In the genomic region with DNA sequence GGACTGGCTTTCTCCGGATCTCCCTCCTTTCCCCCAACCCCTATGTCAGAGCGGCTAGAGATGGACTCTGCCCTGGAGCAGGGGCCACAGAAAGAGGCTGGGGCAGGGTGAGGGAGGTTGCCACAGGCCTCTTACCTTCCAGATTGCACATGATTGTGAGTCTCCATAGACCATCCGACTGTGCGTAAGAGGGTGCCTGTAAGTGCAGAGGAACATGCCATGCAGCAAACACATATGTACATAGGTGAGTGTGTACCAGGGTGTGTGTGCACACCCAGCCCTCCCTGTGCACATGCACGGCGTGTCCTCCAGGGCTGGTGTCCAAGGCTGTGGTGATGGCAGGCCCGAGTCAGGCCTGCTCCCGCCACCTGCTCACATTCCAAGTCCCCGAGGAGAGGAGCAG, we compare ENCODE assay signal across 1 cellular context.
TF ChIP-seq lines count a peak whose summit lies in the region.

No MANE protein-coding gene starts in this region.

TF ChIP-seq in HepG2, 621 proteins besides CTCF, POLR2A, EP300 and RAD21 (continued from another document and continues in another):
- TF ChIP-seq, protein P1, sequence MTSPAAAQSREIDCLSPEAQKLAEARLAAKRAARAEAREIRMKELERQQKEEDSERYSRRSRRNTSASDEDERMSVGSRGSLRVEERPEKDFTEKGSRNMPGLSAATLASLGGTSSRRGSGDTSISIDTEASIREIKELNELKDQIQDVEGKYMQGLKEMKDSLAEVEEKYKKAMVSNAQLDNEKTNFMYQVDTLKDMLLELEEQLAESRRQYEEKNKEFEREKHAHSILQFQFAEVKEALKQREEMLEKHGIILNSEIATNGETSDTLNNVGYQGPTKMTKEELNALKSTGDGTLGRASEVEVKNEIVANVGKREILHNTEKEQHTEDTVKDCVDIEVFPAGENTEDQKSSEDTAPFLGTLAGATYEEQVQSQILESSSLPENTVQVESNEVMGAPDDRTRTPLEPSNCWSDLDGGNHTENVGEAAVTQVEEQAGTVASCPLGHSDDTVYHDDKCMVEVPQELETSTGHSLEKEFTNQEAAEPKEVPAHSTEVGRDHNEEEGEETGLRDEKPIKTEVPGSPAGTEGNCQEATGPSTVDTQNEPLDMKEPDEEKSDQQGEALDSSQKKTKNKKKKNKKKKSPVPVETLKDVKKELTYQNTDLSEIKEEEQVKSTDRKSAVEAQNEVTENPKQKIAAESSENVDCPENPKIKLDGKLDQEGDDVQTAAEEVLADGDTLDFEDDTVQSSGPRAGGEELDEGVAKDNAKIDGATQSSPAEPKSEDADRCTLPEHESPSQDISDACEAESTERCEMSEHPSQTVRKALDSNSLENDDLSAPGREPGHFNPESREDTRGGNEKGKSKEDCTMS (CRISPR knock-in tag; conservative IDR thresholded peaks at IDR 0.05) = no peak
- TF ChIP-seq DNMT1 (CRISPR knock-in tag; IDR thresholded peaks at IDR 0.05) = no peak
- TF ChIP-seq HNRNPUL1 (IDR thresholded peaks at IDR 0.05; ENCODE audit: low read depth, low read length) = no peak
- TF ChIP-seq, protein P2, sequence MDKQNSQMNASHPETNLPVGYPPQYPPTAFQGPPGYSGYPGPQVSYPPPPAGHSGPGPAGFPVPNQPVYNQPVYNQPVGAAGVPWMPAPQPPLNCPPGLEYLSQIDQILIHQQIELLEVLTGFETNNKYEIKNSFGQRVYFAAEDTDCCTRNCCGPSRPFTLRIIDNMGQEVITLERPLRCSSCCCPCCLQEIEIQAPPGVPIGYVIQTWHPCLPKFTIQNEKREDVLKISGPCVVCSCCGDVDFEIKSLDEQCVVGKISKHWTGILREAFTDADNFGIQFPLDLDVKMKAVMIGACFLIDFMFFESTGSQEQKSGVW (CRISPR knock-in tag; IDR thresholded peaks at IDR 0.05; ENCODE audit: borderline replicate concordance) = no peak
- no peak for TF ChIP-seq ZNF607 (CRISPR knock-in tag; IDR thresholded peaks at IDR 0.05; ENCODE audit: borderline replicate concordance)
- TF ChIP-seq, protein P3, sequence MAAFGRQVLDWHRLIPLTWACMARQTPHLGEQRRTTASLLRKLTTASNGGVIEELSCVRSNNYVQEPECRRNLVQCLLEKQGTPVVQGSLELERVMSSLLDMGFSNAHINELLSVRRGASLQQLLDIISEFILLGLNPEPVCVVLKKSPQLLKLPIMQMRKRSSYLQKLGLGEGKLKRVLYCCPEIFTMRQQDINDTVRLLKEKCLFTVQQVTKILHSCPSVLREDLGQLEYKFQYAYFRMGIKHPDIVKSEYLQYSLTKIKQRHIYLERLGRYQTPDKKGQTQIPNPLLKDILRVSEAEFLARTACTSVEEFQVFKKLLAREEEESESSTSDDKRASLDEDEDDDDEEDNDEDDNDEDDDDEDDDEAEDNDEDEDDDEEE (CRISPR knock-in tag; IDR thresholded peaks at IDR 0.05) = 0 out of 2 replicates have a peak, but pooled peaks have one; percentile 27
- TF ChIP-seq, protein P4, sequence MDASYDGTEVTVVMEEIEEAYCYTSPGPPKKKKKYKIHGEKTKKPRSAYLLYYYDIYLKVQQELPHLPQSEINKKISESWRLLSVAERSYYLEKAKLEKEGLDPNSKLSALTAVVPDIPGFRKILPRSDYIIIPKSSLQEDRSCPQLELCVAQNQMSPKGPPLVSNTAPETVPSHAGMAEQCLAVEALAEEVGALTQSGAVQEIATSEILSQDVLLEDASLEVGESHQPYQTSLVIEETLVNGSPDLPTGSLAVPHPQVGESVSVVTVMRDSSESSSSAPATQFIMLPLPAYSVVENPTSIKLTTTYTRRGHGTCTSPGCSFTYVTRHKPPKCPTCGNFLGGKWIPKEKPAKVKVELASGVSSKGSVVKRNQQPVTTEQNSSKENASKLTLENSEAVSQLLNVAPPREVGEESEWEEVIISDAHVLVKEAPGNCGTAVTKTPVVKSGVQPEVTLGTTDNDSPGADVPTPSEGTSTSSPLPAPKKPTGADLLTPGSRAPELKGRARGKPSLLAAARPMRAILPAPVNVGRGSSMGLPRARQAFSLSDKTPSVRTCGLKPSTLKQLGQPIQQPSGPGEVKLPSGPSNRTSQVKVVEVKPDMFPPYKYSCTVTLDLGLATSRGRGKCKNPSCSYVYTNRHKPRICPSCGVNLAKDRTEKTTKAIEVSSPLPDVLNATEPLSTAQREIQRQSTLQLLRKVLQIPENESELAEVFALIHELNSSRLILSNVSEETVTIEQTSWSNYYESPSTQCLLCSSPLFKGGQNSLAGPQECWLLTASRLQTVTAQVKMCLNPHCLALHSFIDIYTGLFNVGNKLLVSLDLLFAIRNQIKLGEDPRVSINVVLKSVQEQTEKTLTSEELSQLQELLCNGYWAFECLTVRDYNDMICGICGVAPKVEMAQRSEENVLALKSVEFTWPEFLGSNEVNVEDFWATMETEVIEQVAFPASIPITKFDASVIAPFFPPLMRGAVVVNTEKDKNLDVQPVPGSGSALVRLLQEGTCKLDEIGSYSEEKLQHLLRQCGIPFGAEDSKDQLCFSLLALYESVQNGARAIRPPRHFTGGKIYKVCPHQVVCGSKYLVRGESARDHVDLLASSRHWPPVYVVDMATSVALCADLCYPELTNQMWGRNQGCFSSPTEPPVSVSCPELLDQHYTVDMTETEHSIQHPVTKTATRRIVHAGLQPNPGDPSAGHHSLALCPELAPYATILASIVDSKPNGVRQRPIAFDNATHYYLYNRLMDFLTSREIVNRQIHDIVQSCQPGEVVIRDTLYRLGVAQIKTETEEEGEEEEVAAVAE (CRISPR knock-in tag; IDR thresholded peaks at IDR 0.05; ENCODE audit: borderline replicate concordance) = no peak
- no peak for TF ChIP-seq ATF1 (CRISPR knock-in tag; IDR thresholded peaks at IDR 0.05)
- TF ChIP-seq TP53 (CRISPR knock-in tag; conservative IDR thresholded peaks at IDR 0.05) = no peak
- TF ChIP-seq ATF7-NPFF (CRISPR knock-in tag; IDR thresholded peaks at IDR 0.05; ENCODE audit: low read depth) = no peak
- no peak; the same call in 1 of the 2 replicates for TF ChIP-seq ZNF614 (CRISPR knock-in tag; IDR thresholded peaks at IDR 0.05; ENCODE audit: borderline replicate concordance)
- peak; percentile 52; the same call in 1 of the 2 replicates for TF ChIP-seq ZMYM4 (CRISPR knock-in tag; IDR thresholded peaks at IDR 0.05)
- TF ChIP-seq ARID2 (CRISPR knock-in tag; IDR thresholded peaks at IDR 0.05; ENCODE audit: borderline replicate concordance) = no peak
- no peak for TF ChIP-seq ZNF282 (IDR thresholded peaks at IDR 0.05; ENCODE audit: partially characterized antibody)
- no peak for TF ChIP-seq ZNF878 (CRISPR knock-in tag; IDR thresholded peaks at IDR 0.05)
- no peak for TF ChIP-seq SNAPC2 (CRISPR knock-in tag; IDR thresholded peaks at IDR 0.05)
- no peak for TF ChIP-seq SETDB1 (CRISPR knock-in tag; IDR thresholded peaks at IDR 0.05; ENCODE audit: borderline replicate concordance)
- peak; percentile 67 for TF ChIP-seq KAT8 (CRISPR knock-in tag; IDR thresholded peaks at IDR 0.05)
- TF ChIP-seq, protein P5, sequence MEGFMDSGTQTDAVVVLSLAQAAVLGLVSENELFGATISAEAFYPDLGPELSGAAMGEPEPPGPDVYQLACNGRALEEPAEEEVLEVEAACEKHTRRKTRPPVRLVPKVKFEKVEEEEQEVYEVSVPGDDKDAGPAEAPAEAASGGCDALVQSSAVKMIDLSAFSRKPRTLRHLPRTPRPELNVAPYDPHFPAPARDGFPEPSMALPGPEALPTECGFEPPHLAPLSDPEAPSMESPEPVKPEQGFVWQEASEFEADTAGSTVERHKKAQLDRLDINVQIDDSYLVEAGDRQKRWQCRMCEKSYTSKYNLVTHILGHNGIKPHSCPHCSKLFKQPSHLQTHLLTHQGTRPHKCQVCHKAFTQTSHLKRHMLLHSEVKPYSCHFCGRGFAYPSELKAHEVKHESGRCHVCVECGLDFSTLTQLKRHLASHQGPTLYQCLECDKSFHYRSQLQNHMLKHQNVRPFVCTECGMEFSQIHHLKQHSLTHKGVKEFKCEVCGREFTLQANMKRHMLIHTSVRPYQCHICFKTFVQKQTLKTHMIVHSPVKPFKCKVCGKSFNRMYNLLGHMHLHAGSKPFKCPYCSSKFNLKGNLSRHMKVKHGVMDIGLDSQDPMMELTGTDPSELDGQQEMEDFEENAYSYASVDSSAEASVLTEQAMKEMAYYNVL (CRISPR knock-in tag; IDR thresholded peaks at IDR 0.05; ENCODE audit: borderline replicate concordance) = peak; percentile 18; the same call in 1 of the 2 replicates
- TF ChIP-seq, protein P6, sequence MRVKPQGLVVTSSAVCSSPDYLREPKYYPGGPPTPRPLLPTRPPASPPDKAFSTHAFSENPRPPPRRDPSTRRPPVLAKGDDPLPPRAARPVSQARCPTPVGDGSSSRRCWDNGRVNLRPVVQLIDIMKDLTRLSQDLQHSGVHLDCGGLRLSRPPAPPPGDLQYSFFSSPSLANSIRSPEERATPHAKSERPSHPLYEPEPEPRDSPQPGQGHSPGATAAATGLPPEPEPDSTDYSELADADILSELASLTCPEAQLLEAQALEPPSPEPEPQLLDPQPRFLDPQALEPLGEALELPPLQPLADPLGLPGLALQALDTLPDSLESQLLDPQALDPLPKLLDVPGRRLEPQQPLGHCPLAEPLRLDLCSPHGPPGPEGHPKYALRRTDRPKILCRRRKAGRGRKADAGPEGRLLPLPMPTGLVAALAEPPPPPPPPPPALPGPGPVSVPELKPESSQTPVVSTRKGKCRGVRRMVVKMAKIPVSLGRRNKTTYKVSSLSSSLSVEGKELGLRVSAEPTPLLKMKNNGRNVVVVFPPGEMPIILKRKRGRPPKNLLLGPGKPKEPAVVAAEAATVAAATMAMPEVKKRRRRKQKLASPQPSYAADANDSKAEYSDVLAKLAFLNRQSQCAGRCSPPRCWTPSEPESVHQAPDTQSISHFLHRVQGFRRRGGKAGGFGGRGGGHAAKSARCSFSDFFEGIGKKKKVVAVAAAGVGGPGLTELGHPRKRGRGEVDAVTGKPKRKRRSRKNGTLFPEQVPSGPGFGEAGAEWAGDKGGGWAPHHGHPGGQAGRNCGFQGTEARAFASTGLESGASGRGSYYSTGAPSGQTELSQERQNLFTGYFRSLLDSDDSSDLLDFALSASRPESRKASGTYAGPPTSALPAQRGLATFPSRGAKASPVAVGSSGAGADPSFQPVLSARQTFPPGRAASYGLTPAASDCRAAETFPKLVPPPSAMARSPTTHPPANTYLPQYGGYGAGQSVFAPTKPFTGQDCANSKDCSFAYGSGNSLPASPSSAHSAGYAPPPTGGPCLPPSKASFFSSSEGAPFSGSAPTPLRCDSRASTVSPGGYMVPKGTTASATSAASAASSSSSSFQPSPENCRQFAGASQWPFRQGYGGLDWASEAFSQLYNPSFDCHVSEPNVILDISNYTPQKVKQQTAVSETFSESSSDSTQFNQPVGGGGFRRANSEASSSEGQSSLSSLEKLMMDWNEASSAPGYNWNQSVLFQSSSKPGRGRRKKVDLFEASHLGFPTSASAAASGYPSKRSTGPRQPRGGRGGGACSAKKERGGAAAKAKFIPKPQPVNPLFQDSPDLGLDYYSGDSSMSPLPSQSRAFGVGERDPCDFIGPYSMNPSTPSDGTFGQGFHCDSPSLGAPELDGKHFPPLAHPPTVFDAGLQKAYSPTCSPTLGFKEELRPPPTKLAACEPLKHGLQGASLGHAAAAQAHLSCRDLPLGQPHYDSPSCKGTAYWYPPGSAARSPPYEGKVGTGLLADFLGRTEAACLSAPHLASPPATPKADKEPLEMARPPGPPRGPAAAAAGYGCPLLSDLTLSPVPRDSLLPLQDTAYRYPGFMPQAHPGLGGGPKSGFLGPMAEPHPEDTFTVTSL (CRISPR knock-in tag; IDR thresholded peaks at IDR 0.05; ENCODE audit: borderline replicate concordance) = no peak
- TF ChIP-seq, protein P7, sequence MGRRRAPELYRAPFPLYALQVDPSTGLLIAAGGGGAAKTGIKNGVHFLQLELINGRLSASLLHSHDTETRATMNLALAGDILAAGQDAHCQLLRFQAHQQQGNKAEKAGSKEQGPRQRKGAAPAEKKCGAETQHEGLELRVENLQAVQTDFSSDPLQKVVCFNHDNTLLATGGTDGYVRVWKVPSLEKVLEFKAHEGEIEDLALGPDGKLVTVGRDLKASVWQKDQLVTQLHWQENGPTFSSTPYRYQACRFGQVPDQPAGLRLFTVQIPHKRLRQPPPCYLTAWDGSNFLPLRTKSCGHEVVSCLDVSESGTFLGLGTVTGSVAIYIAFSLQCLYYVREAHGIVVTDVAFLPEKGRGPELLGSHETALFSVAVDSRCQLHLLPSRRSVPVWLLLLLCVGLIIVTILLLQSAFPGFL (CRISPR knock-in tag; IDR thresholded peaks at IDR 0.05) = 0 out of 2 replicates have a peak, but pooled peaks have one; percentile 68
- no peak for TF ChIP-seq ZNF432 (CRISPR knock-in tag; IDR thresholded peaks at IDR 0.05; ENCODE audit: borderline replicate concordance)
- peak; percentile 59 for TF ChIP-seq ZNF781 (CRISPR knock-in tag; IDR thresholded peaks at IDR 0.05; ENCODE audit: borderline replicate concordance, not compliant biosample characterization)
- TF ChIP-seq HDAC2 (CRISPR knock-in tag; IDR thresholded peaks at IDR 0.05) = peak; percentile 73
- TF ChIP-seq, protein P8, sequence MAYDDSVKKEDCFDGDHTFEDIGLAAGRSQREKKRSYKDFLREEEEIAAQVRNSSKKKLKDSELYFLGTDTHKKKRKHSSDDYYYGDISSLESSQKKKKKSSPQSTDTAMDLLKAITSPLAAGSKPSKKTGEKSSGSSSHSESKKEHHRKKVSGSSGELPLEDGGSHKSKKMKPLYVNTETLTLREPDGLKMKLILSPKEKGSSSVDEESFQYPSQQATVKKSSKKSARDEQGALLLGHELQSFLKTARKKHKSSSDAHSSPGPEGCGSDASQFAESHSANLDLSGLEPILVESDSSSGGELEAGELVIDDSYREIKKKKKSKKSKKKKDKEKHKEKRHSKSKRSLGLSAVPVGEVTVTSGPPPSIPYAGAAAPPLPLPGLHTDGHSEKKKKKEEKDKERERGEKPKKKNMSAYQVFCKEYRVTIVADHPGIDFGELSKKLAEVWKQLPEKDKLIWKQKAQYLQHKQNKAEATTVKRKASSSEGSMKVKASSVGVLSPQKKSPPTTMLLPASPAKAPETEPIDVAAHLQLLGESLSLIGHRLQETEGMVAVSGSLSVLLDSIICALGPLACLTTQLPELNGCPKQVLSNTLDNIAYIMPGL (CRISPR knock-in tag; IDR thresholded peaks at IDR 0.05; ENCODE audit: borderline replicate concordance in 1 of 2, low read depth in 1 of 2) = peak in 1 of 2 experiments; percentile 36; a peak in 1 of 4 replicates
- TF ChIP-seq, protein P9, sequence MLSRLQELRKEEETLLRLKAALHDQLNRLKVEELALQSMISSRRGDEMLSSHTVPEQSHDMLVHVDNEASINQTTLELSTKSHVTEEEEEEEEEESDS (CRISPR knock-in tag; IDR thresholded peaks at IDR 0.05; ENCODE audit: borderline replicate concordance) = no peak
- TF ChIP-seq ZMYM2 (CRISPR knock-in tag; IDR thresholded peaks at IDR 0.05) = no peak
- TF ChIP-seq KLF6 (CRISPR knock-in tag; IDR thresholded peaks at IDR 0.05) = no peak
- TF ChIP-seq, protein P10, sequence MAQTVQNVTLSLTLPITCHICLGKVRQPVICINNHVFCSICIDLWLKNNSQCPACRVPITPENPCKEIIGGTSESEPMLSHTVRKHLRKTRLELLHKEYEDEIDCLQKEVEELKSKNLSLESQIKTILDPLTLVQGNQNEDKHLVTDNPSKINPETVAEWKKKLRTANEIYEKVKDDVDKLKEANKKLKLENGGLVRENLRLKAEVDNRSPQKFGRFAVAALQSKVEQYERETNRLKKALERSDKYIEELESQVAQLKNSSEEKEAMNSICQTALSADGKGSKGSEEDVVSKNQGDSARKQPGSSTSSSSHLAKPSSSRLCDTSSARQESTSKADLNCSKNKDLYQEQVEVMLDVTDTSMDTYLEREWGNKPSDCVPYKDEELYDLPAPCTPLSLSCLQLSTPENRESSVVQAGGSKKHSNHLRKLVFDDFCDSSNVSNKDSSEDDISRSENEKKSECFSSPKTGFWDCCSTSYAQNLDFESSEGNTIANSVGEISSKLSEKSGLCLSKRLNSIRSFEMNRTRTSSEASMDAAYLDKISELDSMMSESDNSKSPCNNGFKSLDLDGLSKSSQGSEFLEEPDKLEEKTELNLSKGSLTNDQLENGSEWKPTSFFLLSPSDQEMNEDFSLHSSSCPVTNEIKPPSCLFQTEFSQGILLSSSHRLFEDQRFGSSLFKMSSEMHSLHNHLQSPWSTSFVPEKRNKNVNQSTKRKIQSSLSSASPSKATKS (CRISPR knock-in tag; IDR thresholded peaks at IDR 0.05) = no peak
